ENCODE assay signal across 20 cellular contexts in genomic region chr14:90986510-90986909, GRCh38.
DNase-seq lines count a peak whose midpoint lies in the region; ATAC-seq and TF ChIP-seq lines count a peak whose summit lies in the region.
"Had no signal": no experiment of that assay in that cellular context is flagged by ENCODE, and none has a peak within 500 bp of the region (broad histone marks: within the 10 kb centered on the region; RNA-seq: fewer than 3 reads in every experiment).

No MANE protein-coding gene starts in this region.

- H3K4me3 Mint-ChIP-seq in activated T-cell treated with anti-CD3 and anti-CD28 coated beads, Interleukin-2, amount 50 U/mL, for 72 hours: no peak overlapping the region
- H3K4me3 Mint-ChIP-seq in activated T-cell treated with anti-CD3 and anti-CD28 coated beads, Interleukin-2, amount 50 U/mL, for 4 hours: no peak overlapping the region
- H3K4me3 Mint-ChIP-seq in type B pancreatic cell: no peak overlapping the region
- H3K4me3 Mint-ChIP-seq: stimulated activated memory B cell treated with anti-CD40 and anti-IgM and Interleukin-4, amounts not matched to agents 10 μg/mL and 1 μg/mL and 100 μg/mL, for 72 hours had no signal

- 0 out of 2 replicates have a peak, but pooled peaks have one; percentile 16 for TF ChIP-seq CTCF in OCI-LY7 (conservative IDR thresholded peaks at IDR 0.05; ENCODE audit: low read length)
- TF ChIP-seq CTCF in type B pancreatic cell (conservative IDR thresholded peaks at IDR 0.05): no peak

- no peak overlapping the region for H3K4me3 ChIP-seq in OCI-LY7 (ENCODE audit: low read depth, low read length, poor library complexity, severe bottlenecking)
- H3K4me3 ChIP-seq: thyroid gland had no signal

- H3K27ac ChIP-seq in OCI-LY7 (ENCODE audit: low read depth, low read length, poor library complexity, severe bottlenecking) (no peak overlapping the region), substantia nigra (ENCODE audit: low read depth, low read length, poor library complexity, severe bottlenecking) (no peak overlapping the region)
- H3K27ac ChIP-seq: thyroid gland had no signal

- no peaks in the 10 kb centered on the region for H3K9me3 Mint-ChIP-seq in activated T-cell treated with anti-CD3 and anti-CD28 coated beads, Interleukin-2, amount 50 U/mL, for 72 hours
- no peaks in the 10 kb centered on the region for H3K9me3 Mint-ChIP-seq in activated T-cell treated with anti-CD3 and anti-CD28 coated beads, Interleukin-2, amount 50 U/mL, for 4 hours
- no peaks in the 10 kb centered on the region for H3K9me3 Mint-ChIP-seq in type B pancreatic cell
- H3K9me3 Mint-ChIP-seq: stimulated activated memory B cell treated with anti-CD40 and anti-IgM and Interleukin-4, amounts not matched to agents 10 μg/mL and 1 μg/mL and 100 μg/mL, for 72 hours had no signal

- no peaks in the 10 kb centered on the region for H3K36me3 ChIP-seq in OCI-LY7 (ENCODE audit: insufficient read depth, low read length)
- H3K36me3 ChIP-seq: thyroid gland had no signal

- no peaks in the 10 kb centered on the region for H3K9me3 ChIP-seq in OCI-LY7 (ENCODE audit: low read length)
- H3K9me3 ChIP-seq: thyroid gland had no signal

- peaks cover 14% of the 10 kb centered on the region for H3K4me1 ChIP-seq in OCI-LY7 (ENCODE audit: insufficient read depth, low read length, poor library complexity, severe bottlenecking)

- no peaks in the 10 kb centered on the region for H3K27me3 Mint-ChIP-seq in activated T-cell treated with anti-CD3 and anti-CD28 coated beads, Interleukin-2, amount 50 U/mL, for 72 hours (ENCODE audit: low read depth)
- H3K27me3 Mint-ChIP-seq in activated T-cell treated with anti-CD3 and anti-CD28 coated beads, Interleukin-2, amount 50 U/mL, for 4 hours (ENCODE audit: low read depth): no peaks in the 10 kb centered on the region
- no peaks in the 10 kb centered on the region for H3K27me3 Mint-ChIP-seq in type B pancreatic cell
- H3K27me3 Mint-ChIP-seq: stimulated activated memory B cell treated with anti-CD40 and anti-IgM and Interleukin-4, amounts not matched to agents 10 μg/mL and 1 μg/mL and 100 μg/mL, for 72 hours had no signal

- intact Hi-C loops in OCI-LY7 (cut with micrococcal nuclease; ENCODE audit: unreplicated experiment): no loop called here

- H3K36me3 Mint-ChIP-seq in activated T-cell treated with anti-CD3 and anti-CD28 coated beads, Interleukin-2, amount 50 U/mL, for 72 hours (ENCODE audit: insufficient read depth in 2 of 2): peaks cover 5 to 8% of the 10 kb centered on the region in 2 donors
- H3K36me3 Mint-ChIP-seq in activated T-cell treated with anti-CD3 and anti-CD28 coated beads, Interleukin-2, amount 50 U/mL, for 4 hours (ENCODE audit: insufficient read depth): peaks cover 27% of the 10 kb centered on the region
- peaks cover 5% of the 10 kb centered on the region for H3K36me3 Mint-ChIP-seq in type B pancreatic cell

- H3K9me2 ChIP-seq in OCI-LY7 (ENCODE audit: insufficient read depth, low read length): no peaks in the 10 kb centered on the region

- H2AFZ ChIP-seq in OCI-LY7 (ENCODE audit: low read length): no peak overlapping the region

- H3K27ac Mint-ChIP-seq in activated T-cell treated with anti-CD3 and anti-CD28 coated beads, Interleukin-2, amount 50 U/mL, for 72 hours: peak overlapping the region; percentile 11
- peak overlapping the region; percentile 64 for H3K27ac Mint-ChIP-seq in type B pancreatic cell
- H3K27ac Mint-ChIP-seq: stimulated activated memory B cell treated with anti-CD40 and anti-IgM and Interleukin-4, amounts not matched to agents 10 μg/mL and 1 μg/mL and 100 μg/mL, for 72 hours had no signal

- no peak for DNase-seq in activated T-cell treated with anti-CD3 and anti-CD28 coated beads, Interleukin-2, amount 50 U/mL, for 72 hours
- DNase-seq in activated T-cell treated with anti-CD3 and anti-CD28 coated beads, Interleukin-2, amount 50 U/mL, for 4 hours: no peak
- DNase-seq in OCI-LY7 (ENCODE audit: low spot score) (peak; percentile 11), type B pancreatic cell (ENCODE audit: extremely low spot score, unreplicated experiment) (no peak), NCI-H2029 treated with DMSO at 0.1 percent for 48 hours (lab: John Stamatoyannopoulos, UW) (no peak), substantia nigra (lab: John Stamatoyannopoulos, UW) (no peak), NCI-H345 treated with DMSO at 0.1 percent for 48 hours (lab: John Stamatoyannopoulos, UW; ENCODE audit: unreplicated experiment) (no peak)
- DNase-seq: activated CD4-positive, alpha-beta T cell treated with anti-CD3 and anti-CD28 coated beads for 1 hour; C1 segment of cervical spinal cord; DMS 273 treated with DMSO at 0.1 percent for 48 hours; GDM1; NCI-H2081; NCI-H510A treated with DMSO at 0.1 percent for 48 hours; retina; T-helper 9 cell; thyroid gland had no signal

- H3K4me1 Mint-ChIP-seq in activated T-cell treated with anti-CD3 and anti-CD28 coated beads, Interleukin-2, amount 50 U/mL, for 72 hours (ENCODE audit: low read depth): peaks cover 48% of the 10 kb centered on the region
- H3K4me1 Mint-ChIP-seq in activated T-cell treated with anti-CD3 and anti-CD28 coated beads, Interleukin-2, amount 50 U/mL, for 4 hours (ENCODE audit: low read depth): peaks cover 38% of the 10 kb centered on the region
- H3K4me1 Mint-ChIP-seq in type B pancreatic cell (ENCODE audit: unreplicated experiment): no peaks in the 10 kb centered on the region

- no peak overlapping the region for H3K4me2 ChIP-seq in OCI-LY7 (ENCODE audit: low read length)

- POLR2A ChIA-PET in OCI-LY7 (lab: Charles Lee): interaction anchor here (0.7 kb wide), 3 partner anchors 15 to 507 kb away, joined by 3 to 5 read pairs (median 3); no protein-coding TSS in a partner anchor

- BruUV-seq in OCI-LY7 (replicated peaks; lab: Mats Ljungman, UMichigan): no TSS peak

- no peaks in the 10 kb centered on the region for H4K20me1 ChIP-seq in OCI-LY7 (ENCODE audit: insufficient read depth, low read length)

- H3K79me2 ChIP-seq in OCI-LY7 (ENCODE audit: insufficient read depth, low read depth, low read length): no peaks in the 10 kb centered on the region

- CTCF ChIA-PET in OCI-LY7 (lab: Charles Lee; ENCODE audit: unreplicated experiment): no interaction called here

- peak in 1 of 2 donors; percentile 5 for ATAC-seq in activated T-cell treated with anti-CD3 and anti-CD28 coated beads, Interleukin-2, amount 50 U/mL, for 72 hours (replicated peaks in 1 of 2)
- ATAC-seq in activated T-cell treated with anti-CD3 and anti-CD28 coated beads, Interleukin-2, amount 50 U/mL, for 4 hours: no peak
- ATAC-seq in esophagus mucosa: peak; percentile 73
- ATAC-seq: left lobe of liver; Panc1; stimulated activated memory B cell treated with anti-CD40 and anti-IgM and Interleukin-4, amounts not matched to agents 10 μg/mL and 1 μg/mL and 100 μg/mL, for 72 hours had no signal
